In the genomic region with DNA sequence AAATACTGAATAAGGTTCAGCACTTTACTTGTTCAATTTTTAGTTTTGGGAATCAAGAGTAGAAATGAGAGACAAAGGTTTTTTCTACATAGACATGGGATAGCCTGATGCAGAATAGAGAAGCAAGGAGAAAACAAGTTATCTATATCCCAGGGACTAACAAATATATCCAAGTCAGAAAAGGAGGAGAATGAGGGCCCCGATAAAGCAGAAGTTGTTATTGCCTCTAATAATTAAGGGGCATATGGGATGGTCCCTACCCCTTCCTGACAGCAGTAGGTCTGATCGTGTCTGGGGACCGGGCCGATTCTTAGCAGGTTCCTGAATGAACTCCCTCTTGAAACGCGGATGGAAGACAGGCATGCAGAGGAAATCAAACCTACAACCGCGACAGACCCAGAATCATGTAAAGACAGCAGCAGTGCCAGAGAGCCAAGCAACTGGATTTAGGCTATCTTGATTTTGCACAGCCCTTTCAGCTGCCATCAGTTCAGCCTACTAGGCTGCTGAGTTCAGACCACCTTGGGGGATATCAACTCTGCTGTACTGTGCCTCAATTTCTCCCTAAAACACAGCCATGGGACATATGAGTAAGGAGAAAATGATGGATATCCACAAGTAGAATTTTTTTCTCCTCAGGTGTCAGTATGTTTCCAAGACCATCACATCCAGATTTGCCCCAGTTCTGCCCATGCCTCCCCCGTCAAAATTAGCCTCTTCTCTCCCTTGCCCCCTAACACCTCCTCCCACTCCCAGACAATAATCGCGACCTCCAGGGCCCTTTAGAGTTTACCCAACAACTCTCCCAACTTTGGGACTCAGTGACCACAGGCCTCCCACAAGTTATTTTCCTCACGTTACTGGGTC, we compare ENCODE assay signal across 8 cellular contexts. TPM values are rescaled to one million over a fixed set of nuclear protein-coding genes. Genes with fewer than 3 reads are reported as not detected.
DNase-seq lines count a peak whose midpoint lies in the region; ATAC-seq and TF ChIP-seq lines count a peak whose summit lies in the region.

No MANE protein-coding gene starts in this region.

- TF ChIP-seq CTCF in SK-N-SH (IDR thresholded peaks at IDR 0.05) (no peak), VCaP (conservative IDR thresholded peaks at IDR 0.05) (no peak)

- H3K36me3 ChIP-seq in SK-N-SH (replicated peaks in 1 of 2; ENCODE audit: control insufficient read depth in 1 of 2, insufficient read depth in 2 of 2, low read length in 1 of 2) (peaks cover 23% of the 10 kb centered on the region in 2 experiments), iPS DF 6.9 (ENCODE audit: control insufficient read depth, insufficient read depth, low read length) (peaks cover 11% of the 10 kb centered on the region), subcutaneous abdominal adipose tissue (ENCODE audit: control insufficient read depth in 5 of 5, insufficient read depth in 5 of 5, low read length in 5 of 5) (peaks cover 0 to 30% (median 21%) of the 10 kb centered on the region in 5 donors)

- CTCF ChIA-PET in SK-N-SH (lab: Yijun Ruan, JAX), result interaction anchor here (1.3 to 3.7 kb wide), 15 partner anchors 8 to 140 kb away, joined by 3 to 36 read pairs (median 13); a partner anchor contains a TSS

- H3K4me1 ChIP-seq in SK-N-SH (ENCODE audit: control insufficient read depth in 1 of 2, insufficient read depth in 2 of 2, low read depth in 1 of 2, low read length in 1 of 2), result peaks cover 9 to 12% of the 10 kb centered on the region in 2 experiments; a peak in 2 of 4 replicates
- no peaks in the 10 kb centered on the region for H3K4me1 ChIP-seq in iPS DF 6.9 (ENCODE audit: control insufficient read depth, insufficient read depth, low read length)
- peaks cover 10 to 29% (median 18%) of the 10 kb centered on the region in 5 donors for H3K4me1 ChIP-seq in subcutaneous abdominal adipose tissue (ENCODE audit: control insufficient read depth in 5 of 5, insufficient read depth in 5 of 5, low read length in 5 of 5)

- no peak for TF ChIP-seq RAD21 in SK-N-SH (IDR thresholded peaks at IDR 0.05; ENCODE audit: low read length)

- peak overlapping the region; percentile 78 for H2AFZ ChIP-seq in SK-N-SH (ENCODE audit: low read depth)

- no peaks in the 10 kb centered on the region for H4K20me1 ChIP-seq in SK-N-SH (ENCODE audit: insufficient read depth)

- H3K4me2 ChIP-seq in SK-N-SH, result peak overlapping the region; percentile 94

- DNase-seq in SK-N-SH (no peak), iPS DF 6.9 (ENCODE audit: low read depth, low spot score) (no peak), NCI-H2081 treated with DMSO at 0.1 percent for 48 hours (lab: John Stamatoyannopoulos, UW) (no peak)

- TF ChIP-seq EP300 in SK-N-SH (IDR thresholded peaks at IDR 0.05; ENCODE audit: borderline replicate concordance in 1 of 2, low read depth in 1 of 2, low read length in 1 of 2), result no peak

- peaks cover 14% of the 10 kb centered on the region for H3F3A ChIP-seq in SK-N-SH (replicated peaks; ENCODE audit: insufficient read depth)

- 11% methylated on average over 11 of the region's 12 CpGs for WGBS in SK-N-SH (ENCODE audit: low lambda C conversion rate)
- WGBS in iPS DF 6.9 (ENCODE audit: insufficient coverage, insufficient read length), result no CpG with 5 or more reads among the region's 12 CpGs

- H3K9ac ChIP-seq in SK-N-SH (peak overlapping the region; percentile 86), subcutaneous abdominal adipose tissue (ENCODE audit: low read length in 5 of 5) (peak overlapping the region; percentile 52 to 93 (median 84))

- H3K9me2 ChIP-seq in SK-N-SH, result no peaks in the 10 kb centered on the region

- peak overlapping the region; percentile 83 to 84 for H3K4me3 ChIP-seq in SK-N-SH (ENCODE audit: low read depth in 2 of 2, low read length in 1 of 2)
- peak overlapping the region; percentile 56 for H3K4me3 ChIP-seq in iPS DF 6.9 (ENCODE audit: low read length)
- H3K4me3 ChIP-seq in subcutaneous abdominal adipose tissue (ENCODE audit: low read depth in 1 of 5, low read length in 5 of 5), result peak overlapping the region; percentile 91 to 99 (median 96)

- H3K27me3 ChIP-seq in SK-N-SH (ENCODE audit: insufficient read depth) (no peaks in the 10 kb centered on the region), iPS DF 6.9 (ENCODE audit: control insufficient read depth, insufficient read depth, low read length) (no peaks in the 10 kb centered on the region), subcutaneous abdominal adipose tissue (ENCODE audit: control insufficient read depth in 5 of 5, insufficient read depth in 4 of 5, low read length in 5 of 5) (peaks cover 0 to 3% (median 0%) of the 10 kb centered on the region in 5 donors)

- peak overlapping the region; percentile 72 to 89; a peak in 3 of 4 replicates for H3K27ac ChIP-seq in SK-N-SH (ENCODE audit: low read depth in 2 of 2, low read length in 1 of 2)
- H3K27ac ChIP-seq in VCaP, result peak overlapping the region; percentile 82
- no peak overlapping the region for H3K27ac ChIP-seq in iPS DF 6.9 (ENCODE audit: low read length)
- H3K27ac ChIP-seq in subcutaneous abdominal adipose tissue (ENCODE audit: low read depth, low read length), result peak overlapping the region; percentile 96

- H3K79me2 ChIP-seq in SK-N-SH (ENCODE audit: insufficient read depth), result peaks cover 28% of the 10 kb centered on the region

- ATAC-seq in SK-N-SH treated with all-trans-retinoic acid at 6 μM for 48 hours, result no peak
- ATAC-seq in HG03175 (IDR thresholded peaks at IDR 0.05; ENCODE audit: unreplicated experiment), result no peak
- no peak for ATAC-seq in HG02678 (IDR thresholded peaks at IDR 0.05; ENCODE audit: unreplicated experiment)

- POLR2A ChIA-PET in SK-N-SH (lab: Yijun Ruan, JAX), result interaction anchor here (0.7 to 1.3 kb wide), 3 partner anchors 10 to 48 kb away, joined by 3 to 15 read pairs (median 5); a partner anchor contains a TSS

- H3K9me3 ChIP-seq in SK-N-SH (no peaks in the 10 kb centered on the region), iPS DF 6.9 (ENCODE audit: control insufficient read depth, insufficient read depth, low read length) (no peaks in the 10 kb centered on the region), subcutaneous abdominal adipose tissue (ENCODE audit: control insufficient read depth in 5 of 5, low read length in 5 of 5) (no peaks in the 10 kb centered on the region)

TF ChIP-seq in SK-N-SH, 30 proteins besides CTCF, POLR2A, EP300 and RAD21:
- no peak for TF ChIP-seq MEF2A (IDR thresholded peaks at IDR 0.05; ENCODE audit: borderline replicate concordance, low read depth)
- no peak for TF ChIP-seq CHD2 (IDR thresholded peaks at IDR 0.05; ENCODE audit: low read length, partially characterized antibody)
TF ChIP-seq in SK-N-SH: peak in this region for 0.

TF ChIP-seq in SK-N-SH treated with all-trans-retinoic acid at 6 μM for 48 hours, 23 proteins besides CTCF, POLR2A, EP300 and RAD21:
- TF ChIP-seq BACH2 (CRISPR knock-in tag; IDR thresholded peaks at IDR 0.05; ENCODE audit: borderline replicate concordance) (no peak), ZFP3 (CRISPR knock-in tag; IDR thresholded peaks at IDR 0.05) (no peak), RARB (CRISPR knock-in tag; IDR thresholded peaks at IDR 0.05) (no peak), ZNF565 (CRISPR knock-in tag; conservative IDR thresholded peaks at IDR 0.05; ENCODE audit: low read depth) (no peak), ARNTL (CRISPR knock-in tag; IDR thresholded peaks at IDR 0.05; ENCODE audit: borderline replicate concordance, low read depth) (no peak)

RNA-seq across cellular contexts. Expression of a gene that starts 0.7 kb away (rescaled TPM):
- 132 and 174 TPM in 2 replicates for polyA plus RNA-seq in SK-N-SH (2012; rRNA removed)
- 103 and 123 TPM in 2 replicates for polyA plus RNA-seq in SK-N-SH (2012; cell fraction: cytosol; rRNA removed)
- 158 and 224 TPM in 2 replicates for polyA plus RNA-seq in SK-N-SH (2012; cell fraction: nucleus; rRNA removed)

RNA-seq across cellular contexts. Expression of a gene that starts 9.5 kb away (rescaled TPM):
- polyA plus RNA-seq in SK-N-SH (2012; rRNA removed), result 52.4 and 65.5 TPM in 2 replicates
- polyA plus RNA-seq in SK-N-SH (2012; cell fraction: cytosol; rRNA removed), result 70.3 and 76.0 TPM in 2 replicates
- polyA plus RNA-seq in SK-N-SH (2012; cell fraction: nucleus; rRNA removed), result 97.7 and 97.9 TPM in 2 replicates

RNA-seq across cellular contexts. Expression of a gene that starts 28.4 kb away (rescaled TPM):
- polyA plus RNA-seq in SK-N-SH (2012; rRNA removed), result 25.0 and 27.3 TPM in 2 replicates
- 20.8 and 25.7 TPM in 2 replicates for polyA plus RNA-seq in SK-N-SH (2012; cell fraction: cytosol; rRNA removed)
- 32.3 and 38.8 TPM in 2 replicates for polyA plus RNA-seq in SK-N-SH (2012; cell fraction: nucleus; rRNA removed)

RNA-seq across cellular contexts. Expression of a gene that starts 45.4 kb away (rescaled TPM):
- 0.26 and 0.36 TPM in 2 replicates for polyA plus RNA-seq in SK-N-SH (2012; rRNA removed)
- polyA plus RNA-seq in SK-N-SH (2012; cell fraction: cytosol; rRNA removed), result 0.12 and 0.17 TPM in 2 replicates
- polyA plus RNA-seq in SK-N-SH (2012; cell fraction: nucleus; rRNA removed), result 1.2 TPM in 2 replicates

RNA-seq across cellular contexts. Expression of a gene that starts 53.9 kb away (rescaled TPM):
- polyA plus RNA-seq in SK-N-SH (2012; rRNA removed), result 24.4 and 36.2 TPM in 2 replicates
- 20.0 and 24.7 TPM in 2 replicates for polyA plus RNA-seq in SK-N-SH (2012; cell fraction: cytosol; rRNA removed)
- polyA plus RNA-seq in SK-N-SH (2012; cell fraction: nucleus; rRNA removed), result 37.7 and 54.6 TPM in 2 replicates
